2 cellular contexts compared by ENCODE assay signal in the genomic region with DNA sequence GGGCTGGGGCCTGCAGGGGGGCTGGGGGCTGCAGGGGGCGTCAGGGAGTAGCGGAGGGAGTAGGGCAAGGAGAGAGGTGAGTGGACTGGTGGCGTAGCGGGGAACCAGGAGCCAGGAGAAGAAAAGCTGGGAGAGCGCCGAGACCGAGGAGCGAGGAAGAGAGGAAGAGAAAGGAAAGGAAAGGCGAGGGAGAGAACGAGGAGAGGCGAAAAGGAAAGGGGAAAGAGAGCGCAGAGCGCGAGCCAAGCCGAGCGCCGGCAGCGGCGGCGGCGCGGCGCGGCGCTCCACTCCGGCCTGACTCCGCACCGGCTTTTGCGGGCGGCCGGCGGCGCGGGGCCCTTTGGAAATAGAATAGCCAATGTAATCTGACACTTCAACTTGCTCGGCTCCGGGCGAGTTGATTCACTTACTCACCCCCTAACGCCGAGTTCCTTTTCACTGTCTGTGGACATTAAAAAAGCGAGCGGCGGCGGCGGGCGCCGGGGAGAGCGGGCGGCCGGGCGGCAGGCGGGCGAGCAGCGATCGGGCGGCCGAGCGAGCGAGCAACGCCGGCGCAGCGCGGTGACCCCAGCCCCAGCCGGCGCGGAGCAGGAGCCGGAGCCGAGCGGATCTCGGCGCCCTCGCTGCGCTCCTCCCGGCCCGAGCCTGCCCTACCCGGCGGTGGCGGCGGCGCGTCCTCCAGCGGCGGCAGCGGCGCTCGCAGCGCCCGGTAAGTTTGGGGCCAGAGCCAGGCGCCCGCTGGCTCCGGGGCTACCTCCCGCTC.
A peak's percentile ranks its signal among the peaks of the same experiment; 100 is the strongest.
TF ChIP-seq lines count a peak whose summit lies in the region.

A gene with protein sequence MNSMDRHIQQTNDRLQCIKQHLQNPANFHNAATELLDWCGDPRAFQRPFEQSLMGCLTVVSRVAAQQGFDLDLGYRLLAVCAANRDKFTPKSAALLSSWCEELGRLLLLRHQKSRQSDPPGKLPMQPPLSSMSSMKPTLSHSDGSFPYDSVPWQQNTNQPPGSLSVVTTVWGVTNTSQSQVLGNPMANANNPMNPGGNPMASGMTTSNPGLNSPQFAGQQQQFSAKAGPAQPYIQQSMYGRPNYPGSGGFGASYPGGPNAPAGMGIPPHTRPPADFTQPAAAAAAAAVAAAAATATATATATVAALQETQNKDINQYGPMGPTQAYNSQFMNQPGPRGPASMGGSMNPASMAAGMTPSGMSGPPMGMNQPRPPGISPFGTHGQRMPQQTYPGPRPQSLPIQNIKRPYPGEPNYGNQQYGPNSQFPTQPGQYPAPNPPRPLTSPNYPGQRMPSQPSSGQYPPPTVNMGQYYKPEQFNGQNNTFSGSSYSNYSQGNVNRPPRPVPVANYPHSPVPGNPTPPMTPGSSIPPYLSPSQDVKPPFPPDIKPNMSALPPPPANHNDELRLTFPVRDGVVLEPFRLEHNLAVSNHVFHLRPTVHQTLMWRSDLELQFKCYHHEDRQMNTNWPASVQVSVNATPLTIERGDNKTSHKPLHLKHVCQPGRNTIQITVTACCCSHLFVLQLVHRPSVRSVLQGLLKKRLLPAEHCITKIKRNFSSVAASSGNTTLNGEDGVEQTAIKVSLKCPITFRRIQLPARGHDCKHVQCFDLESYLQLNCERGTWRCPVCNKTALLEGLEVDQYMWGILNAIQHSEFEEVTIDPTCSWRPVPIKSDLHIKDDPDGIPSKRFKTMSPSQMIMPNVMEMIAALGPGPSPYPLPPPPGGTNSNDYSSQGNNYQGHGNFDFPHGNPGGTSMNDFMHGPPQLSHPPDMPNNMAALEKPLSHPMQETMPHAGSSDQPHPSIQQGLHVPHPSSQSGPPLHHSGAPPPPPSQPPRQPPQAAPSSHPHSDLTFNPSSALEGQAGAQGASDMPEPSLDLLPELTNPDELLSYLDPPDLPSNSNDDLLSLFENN (plus strand): TSS at position 405 of the 763 bp plus-strand sequence. CDS start 132,667 bp downstream, outside the sequence.

TF ChIP-seq in HCT116, 20 proteins besides CTCF, POLR2A, EP300 and RAD21:
- TF ChIP-seq, protein P1, sequence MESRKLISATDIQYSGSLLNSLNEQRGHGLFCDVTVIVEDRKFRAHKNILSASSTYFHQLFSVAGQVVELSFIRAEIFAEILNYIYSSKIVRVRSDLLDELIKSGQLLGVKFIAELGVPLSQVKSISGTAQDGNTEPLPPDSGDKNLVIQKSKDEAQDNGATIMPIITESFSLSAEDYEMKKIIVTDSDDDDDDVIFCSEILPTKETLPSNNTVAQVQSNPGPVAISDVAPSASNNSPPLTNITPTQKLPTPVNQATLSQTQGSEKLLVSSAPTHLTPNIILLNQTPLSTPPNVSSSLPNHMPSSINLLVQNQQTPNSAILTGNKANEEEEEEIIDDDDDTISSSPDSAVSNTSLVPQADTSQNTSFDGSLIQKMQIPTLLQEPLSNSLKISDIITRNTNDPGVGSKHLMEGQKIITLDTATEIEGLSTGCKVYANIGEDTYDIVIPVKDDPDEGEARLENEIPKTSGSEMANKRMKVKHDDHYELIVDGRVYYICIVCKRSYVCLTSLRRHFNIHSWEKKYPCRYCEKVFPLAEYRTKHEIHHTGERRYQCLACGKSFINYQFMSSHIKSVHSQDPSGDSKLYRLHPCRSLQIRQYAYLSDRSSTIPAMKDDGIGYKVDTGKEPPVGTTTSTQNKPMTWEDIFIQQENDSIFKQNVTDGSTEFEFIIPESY (IDR thresholded peaks at IDR 0.05; ENCODE audit: extremely low read depth, insufficient replicate concordance, low read length) = peak; percentile 58
- TF ChIP-seq, protein P2, sequence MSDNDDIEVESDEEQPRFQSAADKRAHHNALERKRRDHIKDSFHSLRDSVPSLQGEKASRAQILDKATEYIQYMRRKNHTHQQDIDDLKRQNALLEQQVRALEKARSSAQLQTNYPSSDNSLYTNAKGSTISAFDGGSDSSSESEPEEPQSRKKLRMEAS (IDR thresholded peaks at IDR 0.05) = peak; percentile 40
- TF ChIP-seq POLR2AphosphoS5 (IDR thresholded peaks at IDR 0.05; ENCODE audit: low read depth, low read length) (peak; percentile 95), SIN3A (IDR thresholded peaks at IDR 0.05; ENCODE audit: low read depth) (peak; percentile 59), ZFX (IDR thresholded peaks at IDR 0.05) (peak; percentile 48; the same call in 1 of the 2 replicates), JUND (IDR thresholded peaks at IDR 0.05) (peak; percentile 54), SP1 (IDR thresholded peaks at IDR 0.05; ENCODE audit: low read depth) (peak; percentile 90), TCF7L2 (IDR thresholded peaks at IDR 0.05; ENCODE audit: borderline replicate concordance, extremely low read depth, insufficient read depth, insufficient read length) (peak; percentile 100), CBX3 (IDR thresholded peaks at IDR 0.05; ENCODE audit: low read depth) (0 out of 2 replicates have a peak, but pooled peaks have one; percentile 12), EZH2phosphoT487 (IDR thresholded peaks at IDR 0.05; ENCODE audit: borderline replicate concordance) (no peak)
- TF ChIP-seq, protein P3, sequence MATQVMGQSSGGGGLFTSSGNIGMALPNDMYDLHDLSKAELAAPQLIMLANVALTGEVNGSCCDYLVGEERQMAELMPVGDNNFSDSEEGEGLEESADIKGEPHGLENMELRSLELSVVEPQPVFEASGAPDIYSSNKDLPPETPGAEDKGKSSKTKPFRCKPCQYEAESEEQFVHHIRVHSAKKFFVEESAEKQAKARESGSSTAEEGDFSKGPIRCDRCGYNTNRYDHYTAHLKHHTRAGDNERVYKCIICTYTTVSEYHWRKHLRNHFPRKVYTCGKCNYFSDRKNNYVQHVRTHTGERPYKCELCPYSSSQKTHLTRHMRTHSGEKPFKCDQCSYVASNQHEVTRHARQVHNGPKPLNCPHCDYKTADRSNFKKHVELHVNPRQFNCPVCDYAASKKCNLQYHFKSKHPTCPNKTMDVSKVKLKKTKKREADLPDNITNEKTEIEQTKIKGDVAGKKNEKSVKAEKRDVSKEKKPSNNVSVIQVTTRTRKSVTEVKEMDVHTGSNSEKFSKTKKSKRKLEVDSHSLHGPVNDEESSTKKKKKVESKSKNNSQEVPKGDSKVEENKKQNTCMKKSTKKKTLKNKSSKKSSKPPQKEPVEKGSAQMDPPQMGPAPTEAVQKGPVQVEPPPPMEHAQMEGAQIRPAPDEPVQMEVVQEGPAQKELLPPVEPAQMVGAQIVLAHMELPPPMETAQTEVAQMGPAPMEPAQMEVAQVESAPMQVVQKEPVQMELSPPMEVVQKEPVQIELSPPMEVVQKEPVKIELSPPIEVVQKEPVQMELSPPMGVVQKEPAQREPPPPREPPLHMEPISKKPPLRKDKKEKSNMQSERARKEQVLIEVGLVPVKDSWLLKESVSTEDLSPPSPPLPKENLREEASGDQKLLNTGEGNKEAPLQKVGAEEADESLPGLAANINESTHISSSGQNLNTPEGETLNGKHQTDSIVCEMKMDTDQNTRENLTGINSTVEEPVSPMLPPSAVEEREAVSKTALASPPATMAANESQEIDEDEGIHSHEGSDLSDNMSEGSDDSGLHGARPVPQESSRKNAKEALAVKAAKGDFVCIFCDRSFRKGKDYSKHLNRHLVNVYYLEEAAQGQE (IDR thresholded peaks at IDR 0.05; ENCODE audit: low read depth) = no peak
- TF ChIP-seq, protein P4, sequence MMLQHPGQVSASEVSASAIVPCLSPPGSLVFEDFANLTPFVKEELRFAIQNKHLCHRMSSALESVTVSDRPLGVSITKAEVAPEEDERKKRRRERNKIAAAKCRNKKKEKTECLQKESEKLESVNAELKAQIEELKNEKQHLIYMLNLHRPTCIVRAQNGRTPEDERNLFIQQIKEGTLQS (IDR thresholded peaks at IDR 0.05) = no peak
TF ChIP-seq in HCT116: peak in this region for 9.

TF ChIP-seq in SK-N-SH, 30 proteins besides CTCF, POLR2A, EP300 and RAD21:
- TF ChIP-seq POLR2AphosphoS5 (IDR thresholded peaks at IDR 0.05; ENCODE audit: low read depth, low read length) (peak; percentile 91), FOSL2 (IDR thresholded peaks at IDR 0.05; ENCODE audit: borderline replicate concordance, low read depth) (peak; percentile 60; the same call in 1 of the 2 replicates), FOXJ3 (CRISPR knock-in tag; IDR thresholded peaks at IDR 0.05) (no peak), TAF1 (IDR thresholded peaks at IDR 0.05; ENCODE audit: borderline replicate concordance, low read depth, low read length) (peak; percentile 96), SIN3A (IDR thresholded peaks at IDR 0.05; ENCODE audit: borderline replicate concordance, low read depth, low read length) (peak; percentile 57; the same call in 1 of the 2 replicates), FOXM1 (IDR thresholded peaks at IDR 0.05; ENCODE audit: low read depth) (no peak), YY1 (IDR thresholded peaks at IDR 0.05; ENCODE audit: low read depth) (peak; percentile 41; the same call in 1 of the 2 replicates), MXI1 (IDR thresholded peaks at IDR 0.05; ENCODE audit: low read depth, low read length) (peak; percentile 70; the same call in 1 of the 2 replicates), RFX5 (IDR thresholded peaks at IDR 0.05; ENCODE audit: low read length) (0 out of 2 replicates have a peak, but pooled peaks have one; percentile 38), GABPA (IDR thresholded peaks at IDR 0.05; ENCODE audit: low read depth) (no peak), TEAD4 (IDR thresholded peaks at IDR 0.05; ENCODE audit: borderline replicate concordance, insufficient read depth) (no peak), JUND (IDR thresholded peaks at IDR 0.05) (peak; percentile 56), NFIC (IDR thresholded peaks at IDR 0.05; ENCODE audit: borderline replicate concordance) (peak; percentile 33), SMC3 (IDR thresholded peaks at IDR 0.05; ENCODE audit: low read depth, low read length) (peak; percentile 33), RCOR1 (IDR thresholded peaks at IDR 0.05; ENCODE audit: low read length) (peak; percentile 42; the same call in 1 of the 2 replicates)
- TF ChIP-seq, protein P5, sequence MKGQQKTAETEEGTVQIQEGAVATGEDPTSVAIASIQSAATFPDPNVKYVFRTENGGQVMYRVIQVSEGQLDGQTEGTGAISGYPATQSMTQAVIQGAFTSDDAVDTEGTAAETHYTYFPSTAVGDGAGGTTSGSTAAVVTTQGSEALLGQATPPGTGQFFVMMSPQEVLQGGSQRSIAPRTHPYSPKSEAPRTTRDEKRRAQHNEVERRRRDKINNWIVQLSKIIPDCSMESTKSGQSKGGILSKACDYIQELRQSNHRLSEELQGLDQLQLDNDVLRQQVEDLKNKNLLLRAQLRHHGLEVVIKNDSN (IDR thresholded peaks at IDR 0.05; ENCODE audit: borderline replicate concordance, low read depth) = no peak
- TF ChIP-seq, protein P2 (IDR thresholded peaks at IDR 0.05; ENCODE audit: low read depth) = peak; percentile 38; the same call in 1 of the 2 replicates
- TF ChIP-seq, protein P6, sequence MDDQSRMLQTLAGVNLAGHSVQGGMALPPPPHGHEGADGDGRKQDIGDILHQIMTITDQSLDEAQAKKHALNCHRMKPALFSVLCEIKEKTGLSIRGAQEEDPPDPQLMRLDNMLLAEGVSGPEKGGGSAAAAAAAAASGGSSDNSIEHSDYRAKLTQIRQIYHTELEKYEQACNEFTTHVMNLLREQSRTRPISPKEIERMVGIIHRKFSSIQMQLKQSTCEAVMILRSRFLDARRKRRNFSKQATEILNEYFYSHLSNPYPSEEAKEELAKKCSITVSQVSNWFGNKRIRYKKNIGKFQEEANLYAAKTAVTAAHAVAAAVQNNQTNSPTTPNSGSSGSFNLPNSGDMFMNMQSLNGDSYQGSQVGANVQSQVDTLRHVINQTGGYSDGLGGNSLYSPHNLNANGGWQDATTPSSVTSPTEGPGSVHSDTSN (IDR thresholded peaks at IDR 0.05) = peak; percentile 53
- TF ChIP-seq, protein P3 (IDR thresholded peaks at IDR 0.05; ENCODE audit: low read depth, low read length) = peak; percentile 69
- TF ChIP-seq, protein P1 (IDR thresholded peaks at IDR 0.05; ENCODE audit: borderline replicate concordance, low read depth) = peak; percentile 31; the same call in 1 of the 2 replicates
